ENCODE assay signal across 32 cellular contexts in the genomic region with DNA sequence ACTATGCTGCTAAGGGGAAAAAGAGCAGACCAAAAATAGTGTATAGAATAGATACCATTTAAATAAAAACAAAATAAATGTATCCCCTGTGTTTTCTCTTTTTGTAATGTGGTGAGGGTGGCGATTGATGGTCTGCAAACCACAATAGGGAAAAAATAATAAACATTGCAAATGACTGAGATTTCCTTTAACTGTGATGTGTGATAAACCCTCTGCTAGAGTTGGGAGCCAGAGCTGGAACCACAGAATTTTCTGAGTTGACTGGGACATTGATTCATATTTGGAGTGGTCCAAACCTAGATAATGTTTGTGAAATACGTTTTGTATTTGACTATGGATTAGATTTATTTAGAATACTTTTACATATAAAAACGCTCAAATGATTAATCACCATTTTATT.
"Had no signal": no experiment of that assay in that cellular context is flagged by ENCODE, and none has a peak within 500 bp of the region (broad histone marks: within the 10 kb centered on the region; RNA-seq: fewer than 3 reads in every experiment).

No MANE protein-coding gene starts in this region.

- H3K4me3 ChIP-seq: gastroesophageal sphincter, ovary, prostate gland, skin epidermis, vagina had no signal

- ATAC-seq: activated CD4-positive, alpha-beta T cell treated with anti-CD3 and anti-CD28 coated beads for 36 hours; activated CD8-positive, alpha-beta memory T cell treated with anti-CD3 and anti-CD28 coated beads, Interleukin-2, amount 10 ng/mL, durations not matched to agents 7 days and 5 days; activated CD8-positive, alpha-beta T cell treated with anti-CD3 and anti-CD28 coated beads, Interleukin-2, amount 10 ng/mL, durations not matched to agents 7 days and 5 days; activated T-cell treated with anti-CD3 and anti-CD28 coated beads, Interleukin-2, amount 50 U/mL, for 72 hours; effector memory CD8-positive, alpha-beta T cell; esophagus mucosa; gastroesophageal sphincter; left colon; stimulated activated effector memory CD8-positive, alpha-beta T cell treated with anti-CD3 and anti-CD28 coated beads, Interleukin-12 subunit alpha, Interleukin-12 subunit beta, amount 100 ng/mL, for 72 hours; stimulated activated naive CD8-positive, alpha-beta T cell treated with anti-CD3 and anti-CD28 coated beads, Interleukin-15, amount 100 ng/mL, for 72 hours had no signal

- H3K36me3 Mint-ChIP-seq: activated CD8-positive, alpha-beta memory T cell treated with anti-CD3 and anti-CD28 coated beads, Interleukin-2, amount 10 ng/mL, durations not matched to agents 7 days and 5 days; activated naive CD8-positive, alpha-beta T cell; stimulated activated effector memory CD8-positive, alpha-beta T cell treated with anti-CD3 and anti-CD28 coated beads, Interleukin-12 subunit alpha, Interleukin-12 subunit beta, amount 100 ng/mL, for 72 hours; type B pancreatic cell had no signal

- H3K9me3 ChIP-seq: gastroesophageal sphincter, ovary, prostate gland, vagina had no signal

- H3K9me3 Mint-ChIP-seq: activated B cell treated with CpG ODN at 0.5 μM for 24 hours; nephron; stimulated activated effector memory CD8-positive, alpha-beta T cell treated with anti-CD3 and anti-CD28 coated beads, Interleukin-12 subunit alpha, Interleukin-12 subunit beta, amount 100 ng/mL, for 72 hours; stimulated activated naive CD8-positive, alpha-beta T cell treated with anti-CD3 and anti-CD28 coated beads, Interleukin-15, amount 100 ng/mL, for 72 hours; T-helper 2 cell treated with Interferon-gamma antibody and Interleukin-4, amounts not matched to agents 5 μg/mL and 100 μg/mL, for 36 hours; type B pancreatic cell had no signal

- DNase-seq: activated B cell treated with CpG ODN at 0.5 μM for 24 hours; activated CD4-positive, alpha-beta T cell treated with anti-CD3 and anti-CD28 coated beads for 36 hours; activated CD8-positive, alpha-beta memory T cell treated with anti-CD3 and anti-CD28 coated beads, Interleukin-2, amount 10 ng/mL, durations not matched to agents 7 days and 5 days; activated CD8-positive, alpha-beta T cell treated with anti-CD3 and anti-CD28 coated beads, Interleukin-2, amount 10 ng/mL, durations not matched to agents 7 days and 5 days; activated naive CD4-positive, alpha-beta T cell; activated T-cell treated with anti-CD3 and anti-CD28 coated beads for 4 hours; activated T-cell treated with anti-CD3 and anti-CD28 coated beads, Interleukin-2, amount 50 U/mL, for 72 hours; anterior cingulate cortex; brain microvascular endothelial cell; cortex of kidney; effector memory CD8-positive, alpha-beta T cell; hippocampal formation; kidney; left colon; mammary epithelial cell; ovary; retina; stimulated activated CD4-positive, alpha-beta T cell treated with anti-CD3 and anti-CD28 coated beads, Interleukin-12 subunit alpha, Interleukin-12 subunit beta, amount 100 ng/mL, for 4 hours; stimulated activated CD4-positive, alpha-beta T cell treated with anti-CD3 and anti-CD28 coated beads, Interleukin-4, amount 100 ng/mL, for 24 hours; stimulated activated naive CD8-positive, alpha-beta T cell treated with anti-CD3 and anti-CD28 coated beads, Interleukin-15, amount 100 ng/mL, for 72 hours; substantia nigra; T-helper 1 cell had no signal

- H3K27ac ChIP-seq: brain microvascular endothelial cell, gastroesophageal sphincter, ovary, prostate gland, vagina had no signal

- H3K36me3 ChIP-seq: brain microvascular endothelial cell, gastroesophageal sphincter, ovary, prostate gland, vagina had no signal

- H3K27ac Mint-ChIP-seq: activated B cell treated with CpG ODN at 0.5 μM for 24 hours; activated CD4-positive, alpha-beta T cell treated with anti-CD3 and anti-CD28 coated beads for 36 hours; activated CD8-positive, alpha-beta memory T cell treated with anti-CD3 and anti-CD28 coated beads, Interleukin-2, amount 10 ng/mL, durations not matched to agents 7 days and 5 days; activated CD8-positive, alpha-beta T cell treated with anti-CD3 and anti-CD28 coated beads, Interleukin-2, amount 10 ng/mL, durations not matched to agents 7 days and 5 days; activated naive CD8-positive, alpha-beta T cell; activated T-cell treated with anti-CD3 and anti-CD28 coated beads, Interleukin-2, amount 50 U/mL, for 72 hours; effector memory CD8-positive, alpha-beta T cell; stimulated activated effector memory CD8-positive, alpha-beta T cell treated with anti-CD3 and anti-CD28 coated beads, Interleukin-12 subunit alpha, Interleukin-12 subunit beta, amount 100 ng/mL, for 72 hours; stimulated activated naive CD8-positive, alpha-beta T cell treated with anti-CD3 and anti-CD28 coated beads, Interleukin-15, amount 100 ng/mL, for 72 hours; T-helper 2 cell treated with Interferon-gamma antibody and Interleukin-4, amounts not matched to agents 5 μg/mL and 100 μg/mL, for 36 hours; type B pancreatic cell had no signal
